Comparison of ENCODE assay signal across 20 cellular contexts in the genomic region with DNA sequence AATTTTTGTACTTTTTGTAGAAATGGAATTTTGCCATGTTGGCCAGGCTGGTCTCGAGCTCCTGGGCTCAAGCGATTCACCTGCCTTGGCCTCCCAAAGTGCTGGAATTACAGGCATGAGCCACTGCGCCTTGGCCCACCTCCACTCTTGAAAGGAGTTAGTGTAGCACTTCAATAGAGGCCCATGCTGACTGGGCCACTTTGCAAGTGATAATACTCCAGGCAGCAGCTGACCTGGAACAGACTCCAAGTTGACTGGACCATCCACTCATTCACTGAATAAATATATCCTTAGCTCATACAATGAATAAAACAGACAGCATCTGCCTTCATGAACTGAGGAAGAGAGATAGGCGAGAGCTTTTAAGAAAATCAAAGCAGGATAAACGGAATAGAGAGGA. TPM values are rescaled to one million over a fixed set of nuclear protein-coding genes. Genes with fewer than 3 reads are reported as not detected.
DNase-seq lines count a peak whose midpoint lies in the region; ATAC-seq lines count a peak whose summit lies in the region.
"Had no signal": no experiment of that assay in that cellular context is flagged by ENCODE, and none has a peak within 500 bp of the region (broad histone marks: within the 10 kb centered on the region; RNA-seq: fewer than 3 reads in every experiment).

No MANE protein-coding gene starts in this region.

- H3K9me3 ChIP-seq in skeletal muscle tissue (ENCODE audit: control insufficient read depth in 3 of 3, low read length in 3 of 3), result no peaks in the 10 kb centered on the region
- H3K9me3 ChIP-seq: A549, Caco-2 had no signal

- DNase-seq in DMS53 (lab: John Stamatoyannopoulos, UW) (peak; percentile 16), DMS53 treated with DMSO at 0.1 percent for 48 hours (lab: John Stamatoyannopoulos, UW; ENCODE audit: unreplicated experiment) (no peak), substantia nigra (lab: John Stamatoyannopoulos, UW) (no peak)
- DNase-seq in stimulated activated naive CD8-positive, alpha-beta T cell treated with anti-CD3 and anti-CD28 coated beads, Interleukin-15, amount 100 ng/mL, for 72 hours, result no peak
- DNase-seq: AML-193; Caco-2; CD4-positive, CD25-positive, alpha-beta regulatory T cell; CD8-positive, alpha-beta memory T cell; DMS79 treated with DMSO at 0.1 percent for 48 hours; GF-D8; GOT3; H7; HFFc6 had no signal

- peak overlapping the region; percentile 28 for H3K27ac ChIP-seq in skeletal muscle tissue (ENCODE audit: low read depth, low read length)
- H3K27ac ChIP-seq in substantia nigra (ENCODE audit: low read depth, low read length, poor library complexity, severe bottlenecking), result no peak overlapping the region
- H3K27ac ChIP-seq: 22Rv1, A549, HL-60 had no signal

- H3K4me1 ChIP-seq in skeletal muscle tissue (ENCODE audit: control insufficient read depth in 3 of 3, insufficient read depth in 3 of 3, low read length in 3 of 3), result peaks cover 0 to 8% (median 7%) of the 10 kb centered on the region in 3 donors
- H3K4me1 ChIP-seq: A549 had no signal

- no peak overlapping the region for H3K4me3 Mint-ChIP-seq in stimulated activated naive CD8-positive, alpha-beta T cell treated with anti-CD3 and anti-CD28 coated beads, Interleukin-15, Interleukin-2, amounts not matched to agents 100 ng/mL and 50 ng/mL, for 24 hours
- no peak overlapping the region for H3K4me3 Mint-ChIP-seq in stimulated activated naive CD8-positive, alpha-beta T cell treated with anti-CD3 and anti-CD28 coated beads, Interleukin-15, amount 100 ng/mL, for 72 hours
- H3K4me3 Mint-ChIP-seq: CD4-positive, CD25-positive, alpha-beta regulatory T cell; CD8-positive, alpha-beta memory T cell; HFFc6 had no signal

- H3K4me1 Mint-ChIP-seq in stimulated activated naive CD8-positive, alpha-beta T cell treated with anti-CD3 and anti-CD28 coated beads, Interleukin-15, Interleukin-2, amounts not matched to agents 100 ng/mL and 50 ng/mL, for 24 hours (ENCODE audit: low read depth), result no peaks in the 10 kb centered on the region
- H3K4me1 Mint-ChIP-seq in stimulated activated naive CD8-positive, alpha-beta T cell treated with anti-CD3 and anti-CD28 coated beads, Interleukin-15, amount 100 ng/mL, for 72 hours, result no peaks in the 10 kb centered on the region
- H3K4me1 Mint-ChIP-seq: CD4-positive, CD25-positive, alpha-beta regulatory T cell; CD8-positive, alpha-beta memory T cell had no signal

- H3K36me3 Mint-ChIP-seq in stimulated activated naive CD8-positive, alpha-beta T cell treated with anti-CD3 and anti-CD28 coated beads, Interleukin-15, Interleukin-2, amounts not matched to agents 100 ng/mL and 50 ng/mL, for 24 hours (ENCODE audit: low read depth), result no peaks in the 10 kb centered on the region
- H3K36me3 Mint-ChIP-seq: CD4-positive, CD25-positive, alpha-beta regulatory T cell; CD8-positive, alpha-beta memory T cell had no signal

- no peak for ATAC-seq in stimulated activated naive CD8-positive, alpha-beta T cell treated with anti-CD3 and anti-CD28 coated beads, Interleukin-15, amount 100 ng/mL, for 72 hours
- no peak for ATAC-seq in GM19463 (IDR thresholded peaks at IDR 0.05; ENCODE audit: unreplicated experiment)
- ATAC-seq: A549, HCT116 had no signal

- H3K27me3 ChIP-seq in skeletal muscle tissue (ENCODE audit: control insufficient read depth in 3 of 3, insufficient read depth in 3 of 3, low read length in 3 of 3), result no peaks in the 10 kb centered on the region

- no peak overlapping the region for H3K9ac ChIP-seq in skeletal muscle tissue (ENCODE audit: low read depth in 1 of 3, low read length in 3 of 3)

- H3K9me3 Mint-ChIP-seq in stimulated activated naive CD8-positive, alpha-beta T cell treated with anti-CD3 and anti-CD28 coated beads, Interleukin-15, Interleukin-2, amounts not matched to agents 100 ng/mL and 50 ng/mL, for 24 hours, result no peaks in the 10 kb centered on the region
- H3K9me3 Mint-ChIP-seq in stimulated activated naive CD8-positive, alpha-beta T cell treated with anti-CD3 and anti-CD28 coated beads, Interleukin-15, amount 100 ng/mL, for 72 hours, result no peaks in the 10 kb centered on the region
- H3K9me3 Mint-ChIP-seq: HFFc6 had no signal

- peak overlapping the region; percentile 46 for H3K27ac Mint-ChIP-seq in stimulated activated naive CD8-positive, alpha-beta T cell treated with anti-CD3 and anti-CD28 coated beads, Interleukin-15, Interleukin-2, amounts not matched to agents 100 ng/mL and 50 ng/mL, for 24 hours
- H3K27ac Mint-ChIP-seq in stimulated activated naive CD8-positive, alpha-beta T cell treated with anti-CD3 and anti-CD28 coated beads, Interleukin-15, amount 100 ng/mL, for 72 hours, result no peak overlapping the region
- H3K27ac Mint-ChIP-seq: CD4-positive, CD25-positive, alpha-beta regulatory T cell; HFFc6 had no signal

- no peaks in the 10 kb centered on the region for H3K36me3 ChIP-seq in skeletal muscle tissue (ENCODE audit: control insufficient read depth in 3 of 3, insufficient read depth in 3 of 3, low read length in 3 of 3)

- H3K27me3 Mint-ChIP-seq in stimulated activated naive CD8-positive, alpha-beta T cell treated with anti-CD3 and anti-CD28 coated beads, Interleukin-15, Interleukin-2, amounts not matched to agents 100 ng/mL and 50 ng/mL, for 24 hours, result peaks cover 19% of the 10 kb centered on the region
- peaks cover 36% of the 10 kb centered on the region for H3K27me3 Mint-ChIP-seq in stimulated activated naive CD8-positive, alpha-beta T cell treated with anti-CD3 and anti-CD28 coated beads, Interleukin-15, amount 100 ng/mL, for 72 hours

- no peak overlapping the region for H3K4me3 ChIP-seq in skeletal muscle tissue (ENCODE audit: low read length in 3 of 3)
- H3K4me3 ChIP-seq: A549 had no signal

RNA-seq across cellular contexts. Expression of a gene that starts 14.7 kb away (rescaled TPM):
- total RNA-seq in skeletal muscle tissue, result 25.1 TPM
- total RNA-seq: HFFc6 had no signal
